Comparison of ENCODE assay signal across 1 cellular context in the genomic region with DNA sequence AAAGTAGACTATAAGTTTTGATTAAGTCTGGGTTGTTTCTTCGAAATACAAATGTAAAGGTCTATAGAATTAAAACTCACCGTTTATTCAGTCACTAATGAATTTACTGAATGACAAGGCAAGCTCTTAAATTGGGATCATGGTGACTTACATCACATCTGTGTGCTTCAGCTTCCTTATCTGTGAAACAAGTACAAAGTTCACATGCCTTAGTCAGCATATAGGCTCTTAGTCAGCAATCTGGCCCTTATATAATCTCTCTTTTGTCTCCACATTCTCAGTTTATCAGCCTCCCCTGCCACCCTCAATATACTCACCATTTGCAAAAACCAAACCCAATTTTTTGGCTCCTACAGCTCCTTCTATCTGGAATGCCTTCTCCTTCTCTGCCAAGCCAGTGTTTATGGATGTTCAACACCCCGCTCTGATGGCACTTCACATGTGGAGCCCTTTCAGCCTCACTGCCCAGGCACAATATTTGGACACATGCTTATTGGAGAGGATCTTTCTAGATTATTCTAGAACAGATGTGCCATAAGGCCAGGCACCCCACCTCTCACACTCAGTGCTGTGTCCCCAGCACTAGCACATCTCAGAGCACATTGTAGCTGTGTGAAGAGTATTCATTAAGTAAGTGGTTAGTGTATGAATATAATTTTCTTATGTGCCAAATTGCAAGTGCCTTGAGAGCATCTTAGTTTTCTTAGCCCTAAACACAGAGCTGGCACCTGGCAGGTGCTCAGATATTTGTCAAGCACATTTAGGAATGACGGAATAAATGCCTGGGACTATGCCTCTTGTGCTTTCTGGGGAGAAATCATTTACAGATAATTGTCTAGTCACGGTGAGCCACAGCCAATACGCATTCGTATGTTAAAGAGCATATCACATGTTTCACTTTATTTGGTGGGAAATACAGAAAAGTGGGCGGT.
TF ChIP-seq lines count a peak whose summit lies in the region.

No MANE protein-coding gene starts in this region.

TF ChIP-seq in HepG2, 621 proteins besides CTCF, POLR2A, EP300 and RAD21 (continued from another document and continues in another):
- TF ChIP-seq, protein P1, sequence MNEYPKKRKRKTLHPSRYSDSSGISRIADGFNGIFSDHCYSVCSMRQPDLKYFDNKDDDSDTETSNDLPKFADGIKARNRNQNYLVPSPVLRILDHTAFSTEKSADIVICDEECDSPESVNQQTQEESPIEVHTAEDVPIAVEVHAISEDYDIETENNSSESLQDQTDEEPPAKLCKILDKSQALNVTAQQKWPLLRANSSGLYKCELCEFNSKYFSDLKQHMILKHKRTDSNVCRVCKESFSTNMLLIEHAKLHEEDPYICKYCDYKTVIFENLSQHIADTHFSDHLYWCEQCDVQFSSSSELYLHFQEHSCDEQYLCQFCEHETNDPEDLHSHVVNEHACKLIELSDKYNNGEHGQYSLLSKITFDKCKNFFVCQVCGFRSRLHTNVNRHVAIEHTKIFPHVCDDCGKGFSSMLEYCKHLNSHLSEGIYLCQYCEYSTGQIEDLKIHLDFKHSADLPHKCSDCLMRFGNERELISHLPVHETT (CRISPR knock-in tag; conservative IDR thresholded peaks at IDR 0.05), result no peak
- TF ChIP-seq TARDBP (CRISPR knock-in tag; IDR thresholded peaks at IDR 0.05), result peak; percentile 72
- TF ChIP-seq ZNF598 (CRISPR knock-in tag; IDR thresholded peaks at IDR 0.05; ENCODE audit: borderline replicate concordance), result no peak
- TF ChIP-seq, protein P2, sequence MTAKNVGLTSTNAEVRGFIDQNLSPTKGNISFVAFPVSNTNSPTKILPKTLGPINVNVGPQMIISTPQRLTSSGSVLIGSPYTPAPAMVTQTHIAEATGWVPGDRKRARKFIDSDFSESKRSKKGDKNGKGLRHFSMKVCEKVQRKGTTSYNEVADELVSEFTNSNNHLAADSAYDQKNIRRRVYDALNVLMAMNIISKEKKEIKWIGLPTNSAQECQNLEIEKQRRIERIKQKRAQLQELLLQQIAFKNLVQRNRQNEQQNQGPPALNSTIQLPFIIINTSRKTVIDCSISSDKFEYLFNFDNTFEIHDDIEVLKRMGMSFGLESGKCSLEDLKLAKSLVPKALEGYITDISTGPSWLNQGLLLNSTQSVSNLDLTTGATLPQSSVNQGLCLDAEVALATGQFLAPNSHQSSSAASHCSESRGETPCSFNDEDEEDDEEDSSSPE (CRISPR knock-in tag; IDR thresholded peaks at IDR 0.05), result no peak
- TF ChIP-seq ZNF501 (CRISPR knock-in tag; IDR thresholded peaks at IDR 0.05), result no peak
- no peak for TF ChIP-seq ZSCAN30 (CRISPR knock-in tag; IDR thresholded peaks at IDR 0.05)
- TF ChIP-seq ZBTB3 (CRISPR knock-in tag; IDR thresholded peaks at IDR 0.05; ENCODE audit: borderline replicate concordance, low read depth), result no peak
- TF ChIP-seq, protein P3, sequence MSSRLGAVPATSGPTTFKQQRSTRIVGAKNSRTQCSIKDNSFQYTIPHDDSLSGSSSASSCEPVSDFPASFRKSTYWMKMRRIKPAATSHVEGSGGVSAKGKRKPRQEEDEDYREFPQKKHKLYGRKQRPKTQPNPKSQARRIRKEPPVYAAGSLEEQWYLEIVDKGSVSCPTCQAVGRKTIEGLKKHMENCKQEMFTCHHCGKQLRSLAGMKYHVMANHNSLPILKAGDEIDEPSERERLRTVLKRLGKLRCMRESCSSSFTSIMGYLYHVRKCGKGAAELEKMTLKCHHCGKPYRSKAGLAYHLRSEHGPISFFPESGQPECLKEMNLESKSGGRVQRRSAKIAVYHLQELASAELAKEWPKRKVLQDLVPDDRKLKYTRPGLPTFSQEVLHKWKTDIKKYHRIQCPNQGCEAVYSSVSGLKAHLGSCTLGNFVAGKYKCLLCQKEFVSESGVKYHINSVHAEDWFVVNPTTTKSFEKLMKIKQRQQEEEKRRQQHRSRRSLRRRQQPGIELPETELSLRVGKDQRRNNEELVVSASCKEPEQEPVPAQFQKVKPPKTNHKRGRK (CRISPR knock-in tag; IDR thresholded peaks at IDR 0.05), result no peak
- TF ChIP-seq PRDM4 (CRISPR knock-in tag; IDR thresholded peaks at IDR 0.05; ENCODE audit: borderline replicate concordance), result no peak
- no peak for TF ChIP-seq ZFP36 (IDR thresholded peaks at IDR 0.05; ENCODE audit: borderline replicate concordance, low read depth, low read length, partially characterized antibody)
- TF ChIP-seq MAFK (conservative IDR thresholded peaks at IDR 0.05 in 1 of 2, IDR thresholded peaks at IDR 0.05 in 1 of 2; ENCODE audit: low read length in 2 of 2), result peak; percentile 99 to 100
- no peak for TF ChIP-seq PHB2 (IDR thresholded peaks at IDR 0.05; ENCODE audit: partially characterized antibody)
- TF ChIP-seq ZMAT3 (CRISPR knock-in tag; conservative IDR thresholded peaks at IDR 0.05), result no peak
- TF ChIP-seq ZNF644 (CRISPR knock-in tag; IDR thresholded peaks at IDR 0.05; ENCODE audit: low read depth), result peak; percentile 90
- no peak for TF ChIP-seq ZNF570 (CRISPR knock-in tag; IDR thresholded peaks at IDR 0.05; ENCODE audit: borderline replicate concordance)
- TF ChIP-seq MIER3 (CRISPR knock-in tag; IDR thresholded peaks at IDR 0.05; ENCODE audit: borderline replicate concordance), result peak; percentile 85; the same call in 1 of the 2 replicates
- TF ChIP-seq ZC3H4 (CRISPR knock-in tag; IDR thresholded peaks at IDR 0.05; ENCODE audit: borderline replicate concordance), result no peak
- TF ChIP-seq ZNF329 (CRISPR knock-in tag; IDR thresholded peaks at IDR 0.05; ENCODE audit: low read depth), result no peak
- no peak for TF ChIP-seq ZNF891 (CRISPR knock-in tag; IDR thresholded peaks at IDR 0.05)
- no peak for TF ChIP-seq BRF2 (CRISPR knock-in tag; IDR thresholded peaks at IDR 0.05)
- TF ChIP-seq PHF5A (CRISPR knock-in tag; IDR thresholded peaks at IDR 0.05; ENCODE audit: low read depth, unreplicated experiment), result no peak
- TF ChIP-seq, protein P4, sequence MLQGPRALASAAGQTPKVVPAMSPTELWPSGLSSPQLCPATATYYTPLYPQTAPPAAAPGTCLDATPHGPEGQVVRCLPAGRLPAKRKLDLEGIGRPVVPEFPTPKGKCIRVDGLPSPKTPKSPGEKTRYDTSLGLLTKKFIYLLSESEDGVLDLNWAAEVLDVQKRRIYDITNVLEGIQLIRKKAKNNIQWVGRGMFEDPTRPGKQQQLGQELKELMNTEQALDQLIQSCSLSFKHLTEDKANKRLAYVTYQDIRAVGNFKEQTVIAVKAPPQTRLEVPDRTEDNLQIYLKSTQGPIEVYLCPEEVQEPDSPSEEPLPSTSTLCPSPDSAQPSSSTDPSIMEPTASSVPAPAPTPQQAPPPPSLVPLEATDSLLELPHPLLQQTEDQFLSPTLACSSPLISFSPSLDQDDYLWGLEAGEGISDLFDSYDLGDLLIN (CRISPR knock-in tag; IDR thresholded peaks at IDR 0.05; ENCODE audit: borderline replicate concordance), result no peak
- no peak for TF ChIP-seq ZNF788 (CRISPR knock-in tag; IDR thresholded peaks at IDR 0.05; ENCODE audit: borderline replicate concordance)
- peak; percentile 30; the same call in 1 of the 2 replicates for TF ChIP-seq SSRP1 (CRISPR knock-in tag; IDR thresholded peaks at IDR 0.05)
- TF ChIP-seq, protein P5, sequence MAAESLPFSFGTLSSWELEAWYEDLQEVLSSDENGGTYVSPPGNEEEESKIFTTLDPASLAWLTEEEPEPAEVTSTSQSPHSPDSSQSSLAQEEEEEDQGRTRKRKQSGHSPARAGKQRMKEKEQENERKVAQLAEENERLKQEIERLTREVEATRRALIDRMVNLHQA (CRISPR knock-in tag; IDR thresholded peaks at IDR 0.05), result no peak
- TF ChIP-seq ZNF383 (CRISPR knock-in tag; IDR thresholded peaks at IDR 0.05; ENCODE audit: borderline replicate concordance), result no peak
- TF ChIP-seq FOXP1 (IDR thresholded peaks at IDR 0.05), result no peak
- peak; percentile 64; the same call in 1 of the 2 replicates for TF ChIP-seq FOXP1 (CRISPR knock-in tag; IDR thresholded peaks at IDR 0.05)
- peak; percentile 67; the same call in 1 of the 2 replicates for TF ChIP-seq IRF2 (CRISPR knock-in tag; IDR thresholded peaks at IDR 0.05)
- TF ChIP-seq HOXA7 (CRISPR knock-in tag; IDR thresholded peaks at IDR 0.05), result no peak
- no peak for TF ChIP-seq ZNF773 (CRISPR knock-in tag; IDR thresholded peaks at IDR 0.05; ENCODE audit: borderline replicate concordance)
- TF ChIP-seq TEAD3 (CRISPR knock-in tag; optimal IDR thresholded peaks at IDR 0.05; ENCODE audit: borderline replicate concordance), result peak; percentile 78
- TF ChIP-seq BHLHE40 (IDR thresholded peaks at IDR 0.05; ENCODE audit: low read length), result no peak
- TF ChIP-seq, protein P6, sequence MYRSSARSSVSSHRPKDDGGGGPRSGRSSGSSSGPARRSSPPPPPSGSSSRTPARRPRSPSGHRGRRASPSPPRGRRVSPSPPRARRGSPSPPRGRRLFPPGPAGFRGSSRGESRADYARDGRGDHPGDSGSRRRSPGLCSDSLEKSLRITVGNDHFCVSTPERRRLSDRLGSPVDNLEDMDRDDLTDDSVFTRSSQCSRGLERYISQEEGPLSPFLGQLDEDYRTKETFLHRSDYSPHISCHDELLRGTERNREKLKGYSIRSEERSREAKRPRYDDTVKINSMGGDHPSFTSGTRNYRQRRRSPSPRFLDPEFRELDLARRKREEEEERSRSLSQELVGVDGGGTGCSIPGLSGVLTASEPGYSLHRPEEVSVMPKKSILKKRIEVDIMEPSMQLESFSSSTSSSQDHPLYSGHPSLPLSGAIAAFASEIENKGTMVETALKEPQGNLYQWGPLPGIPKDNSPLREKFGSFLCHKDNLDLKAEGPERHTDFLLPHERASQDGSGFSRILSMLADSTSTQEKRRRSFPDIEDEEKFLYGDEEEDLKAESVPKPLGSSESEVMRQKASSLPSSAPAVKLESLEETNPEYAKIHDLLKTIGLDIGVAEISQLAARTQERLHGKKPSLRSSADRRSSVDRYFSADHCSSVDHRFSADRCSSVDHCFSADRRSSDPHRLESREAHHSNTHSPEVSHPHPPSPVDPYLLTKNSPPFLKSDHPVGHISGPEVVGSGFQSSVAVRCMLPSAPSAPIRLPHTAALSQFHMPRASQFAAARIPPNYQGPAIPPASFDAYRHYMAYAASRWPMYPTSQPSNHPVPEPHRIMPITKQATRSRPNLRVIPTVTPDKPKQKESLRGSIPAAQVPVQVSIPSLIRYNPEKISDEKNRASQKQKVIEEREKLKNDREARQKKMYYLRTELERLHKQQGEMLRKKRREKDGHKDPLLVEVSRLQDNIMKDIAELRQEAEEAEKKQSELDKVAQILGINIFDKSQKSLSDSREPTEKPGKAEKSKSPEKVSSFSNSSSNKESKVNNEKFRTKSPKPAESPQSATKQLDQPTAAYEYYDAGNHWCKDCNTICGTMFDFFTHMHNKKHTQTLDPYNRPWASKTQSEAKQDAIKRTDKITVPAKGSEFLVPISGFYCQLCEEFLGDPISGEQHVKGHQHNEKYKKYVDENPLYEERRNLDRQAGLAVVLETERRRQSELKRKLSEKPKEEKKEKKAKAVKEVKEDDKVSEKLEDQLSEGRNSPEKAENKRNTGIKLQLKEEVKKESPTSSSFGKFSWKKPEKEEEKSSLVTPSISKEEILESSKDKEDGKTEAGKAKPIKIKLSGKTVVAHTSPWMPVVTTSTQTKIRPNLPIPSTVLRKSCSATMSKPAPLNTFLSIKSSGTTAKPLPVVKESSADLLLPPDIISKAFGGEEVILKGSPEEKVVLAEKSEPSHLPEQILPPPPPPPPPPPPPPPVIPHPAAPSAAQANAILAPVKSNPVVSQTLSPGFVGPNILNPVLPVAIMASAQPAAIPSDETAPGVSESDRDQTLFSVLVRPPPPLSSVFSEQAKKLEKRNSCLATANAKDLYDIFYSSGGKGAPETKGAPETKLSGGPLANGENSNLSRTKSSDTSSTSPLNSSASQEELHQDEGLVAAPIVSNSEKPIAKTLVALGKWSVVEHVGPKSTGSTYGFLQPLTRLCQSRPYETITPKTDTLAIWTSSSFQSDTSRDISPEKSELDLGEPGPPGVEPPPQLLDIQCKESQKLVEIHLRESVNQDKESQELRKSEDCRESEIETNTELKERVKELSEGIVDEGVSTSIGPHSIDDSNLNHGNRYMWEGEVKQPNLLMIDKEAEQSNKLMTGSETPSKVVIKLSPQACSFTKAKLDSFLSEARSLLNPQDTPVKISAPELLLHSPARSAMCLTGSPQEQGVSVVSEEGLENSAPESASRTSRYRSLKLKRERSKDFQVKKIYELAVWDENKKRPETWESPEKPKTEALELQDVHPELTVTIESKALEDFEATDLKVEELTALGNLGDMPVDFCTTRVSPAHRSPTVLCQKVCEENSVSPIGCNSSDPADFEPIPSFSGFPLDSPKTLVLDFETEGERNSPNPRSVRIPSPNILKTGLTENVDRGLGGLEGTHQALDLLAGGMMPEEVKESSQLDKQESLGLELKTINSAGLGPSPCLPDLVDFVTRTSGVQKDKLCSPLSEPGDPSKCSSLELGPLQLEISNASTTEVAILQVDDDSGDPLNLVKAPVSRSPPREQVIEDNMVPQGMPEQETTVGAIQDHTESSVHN (CRISPR knock-in tag; IDR thresholded peaks at IDR 0.05), result no peak
- TF ChIP-seq ZBTB33 (CRISPR knock-in tag; IDR thresholded peaks at IDR 0.05), result no peak
